ENCODE assay signal across 17 cellular contexts in the genomic region with DNA sequence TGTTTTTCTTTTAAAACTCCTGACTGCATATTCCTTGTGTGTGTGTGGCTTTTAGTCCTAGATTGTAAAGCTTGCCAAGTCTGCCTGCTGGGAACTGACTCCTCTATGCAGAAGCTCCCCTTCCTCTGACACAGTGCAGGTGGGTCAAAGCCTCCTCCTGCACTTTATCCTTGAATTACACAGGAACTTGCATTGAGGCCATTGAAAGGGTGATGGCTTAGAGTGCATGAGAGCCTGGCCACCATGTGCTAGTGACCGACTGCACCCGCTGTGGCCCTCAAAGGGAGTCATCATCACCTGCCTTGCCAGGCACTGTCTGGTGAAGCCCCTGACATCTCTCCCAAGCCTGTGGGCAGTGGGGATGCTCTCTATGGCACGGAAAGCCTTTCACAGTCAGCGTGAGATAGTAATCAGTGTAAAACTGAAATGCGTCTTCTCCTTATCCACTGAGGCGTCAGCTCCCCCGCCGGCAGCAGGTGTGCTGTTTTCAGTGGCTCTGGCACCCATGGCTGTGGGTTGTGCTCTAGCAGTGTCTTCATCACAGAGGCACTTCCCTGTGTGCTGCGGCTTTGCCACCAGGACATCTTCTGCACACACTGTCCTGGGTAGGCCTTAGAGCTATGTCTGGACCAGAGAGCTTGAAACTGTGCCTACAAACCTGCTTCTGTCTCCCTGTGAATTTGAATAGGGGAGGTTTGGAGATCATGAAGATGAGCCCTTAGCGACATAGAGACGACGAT.
DNase-seq lines count a peak whose midpoint lies in the region; ATAC-seq and TF ChIP-seq lines count a peak whose summit lies in the region.
"Had no signal": no experiment of that assay in that cellular context is flagged by ENCODE, and none has a peak within 500 bp of the region (broad histone marks: within the 10 kb centered on the region; RNA-seq: fewer than 3 reads in every experiment).

No MANE protein-coding gene starts in this region.

- intact Hi-C loops in ovary (cut with DNase I): no loop called here

- H3K4me1 ChIP-seq in ACC112 (ENCODE audit: control insufficient read depth, insufficient read depth, low read length, unreplicated experiment) (peaks cover 38% of the 10 kb centered on the region), ovary (ENCODE audit: insufficient read depth) (peaks cover 16% of the 10 kb centered on the region)

- H3K79me2 ChIP-seq in ACC112 (ENCODE audit: control insufficient read depth, insufficient read depth, low read length, unreplicated experiment): peaks cover 2% of the 10 kb centered on the region

- H3K27ac ChIP-seq in ACC112 (ENCODE audit: low read depth, low read length) (peak overlapping the region; percentile 39), ovary (no peak overlapping the region)
- H3K27ac ChIP-seq: adrenal gland, upper lobe of left lung had no signal

- H3K9me3 Mint-ChIP-seq in chondrocyte (ENCODE audit: low read depth): peaks cover 7% of the 10 kb centered on the region

- TF ChIP-seq CTCF in chondrocyte (IDR thresholded peaks at IDR 0.05): no peak
- no peak for TF ChIP-seq CTCF in ovary (IDR thresholded peaks at IDR 0.05)

- no peak overlapping the region for H2AFZ ChIP-seq in ACC112 (ENCODE audit: low read length, unreplicated experiment)

- ATAC-seq in esophagus mucosa: no peak
- ATAC-seq in HG03520 (IDR thresholded peaks at IDR 0.05; ENCODE audit: unreplicated experiment): no peak

- H3K4me3 ChIP-seq in ACC112 (ENCODE audit: low read depth, low read length) (no peak overlapping the region), ovary (no peak overlapping the region)
- H3K4me3 ChIP-seq: adrenal gland, upper lobe of left lung had no signal

- H3K27me3 Mint-ChIP-seq in chondrocyte (ENCODE audit: low read depth): no peaks in the 10 kb centered on the region

- H3K27ac Mint-ChIP-seq in chondrocyte (ENCODE audit: unreplicated experiment): peak overlapping the region; percentile 87

- no peak for TF ChIP-seq POLR2A in ovary (IDR thresholded peaks at IDR 0.05)

- DNase-seq in NCI-H146 (lab: John Stamatoyannopoulos, UW) (peak; percentile 55), chondrocyte (ENCODE audit: low spot score) (no peak), myocyte (ENCODE audit: low read depth) (peak; percentile 60), NCI-H187 treated with DMSO at 0.1 percent for 48 hours (lab: John Stamatoyannopoulos, UW) (no peak), ovary (no peak)
- DNase-seq: kidney glomerular epithelial cell; mesendoderm; NCI-H1417 treated with DMSO at 0.1 percent for 48 hours; NCI-H345; NK-92 treated with Interleukin-12 subunit alpha and Interleukin-12 subunit beta, amount 100 ng/mL, for 24 hours; stimulated activated naive CD4-positive, alpha-beta T cell; T-helper 2 cell; upper lobe of left lung had no signal

- H3K36me3 ChIP-seq in ACC112 (ENCODE audit: insufficient read depth, low read length): no peaks in the 10 kb centered on the region
- H3K36me3 ChIP-seq in ovary: no peaks in the 10 kb centered on the region
- H3K36me3 ChIP-seq: adrenal gland, upper lobe of left lung had no signal

- H3K27me3 ChIP-seq in ACC112 (ENCODE audit: insufficient read depth, low read length): no peaks in the 10 kb centered on the region
- H3K27me3 ChIP-seq in ovary: no peaks in the 10 kb centered on the region
- H3K27me3 ChIP-seq: adrenal gland, upper lobe of left lung had no signal

- H3K4me1 Mint-ChIP-seq in chondrocyte (ENCODE audit: low read depth): peaks cover 75% of the 10 kb centered on the region

- WGBS in ovary, 3 donors: 74 to 82% (median 78%) methylated on average over 12 of the region's 12 CpGs

- TF ChIP-seq EP300 in ovary (IDR thresholded peaks at IDR 0.05): no peak

- H3K4me3 Mint-ChIP-seq in chondrocyte (ENCODE audit: unreplicated experiment): no peak overlapping the region

- H3K9me3 ChIP-seq in ovary: no peaks in the 10 kb centered on the region
- H3K9me3 ChIP-seq: adrenal gland, upper lobe of left lung had no signal

- peaks cover 37% of the 10 kb centered on the region for H3K36me3 Mint-ChIP-seq in chondrocyte (ENCODE audit: low read depth)

Comparison
In these comparisons a context has a peak if more than half of its experiments do, and no peak if none do; other contexts are left out.
1. DNase-seq: peak in NCI-H146 (single experiment) and myocyte (single experiment); none in chondrocyte (single experiment), NCI-H187 treated with DMSO at 0.1 percent for 48 hours (single experiment) and ovary (0 of 5).